In the genomic region with DNA sequence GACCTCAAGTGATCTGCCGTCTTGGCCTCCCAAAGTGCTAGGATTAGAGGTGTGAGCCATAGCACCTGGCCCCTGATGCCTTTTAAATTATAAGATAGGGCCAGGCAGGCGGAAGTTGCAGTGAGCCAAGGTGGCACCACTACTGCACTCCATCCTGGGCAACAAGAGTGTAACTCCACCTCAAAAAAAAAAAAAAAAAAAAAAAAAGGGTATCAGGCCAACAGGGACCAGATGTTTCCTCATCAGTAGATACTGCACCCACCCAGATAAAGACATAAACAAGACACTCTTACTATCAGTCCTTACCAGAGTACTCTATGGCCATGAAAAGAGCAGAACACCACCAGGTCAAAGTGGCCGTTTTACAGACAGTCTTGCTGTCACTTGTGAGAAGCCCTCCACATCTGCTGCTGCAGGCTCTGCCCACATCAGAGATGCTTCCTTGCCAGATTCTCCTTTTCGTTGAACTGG, we compare ENCODE assay signal across 9 cellular contexts. TPM values are rescaled to one million over a fixed set of nuclear protein-coding genes. Genes with fewer than 3 reads are reported as not detected.
DNase-seq lines count a peak whose midpoint lies in the region; ATAC-seq and TF ChIP-seq lines count a peak whose summit lies in the region.
"Had no signal": no experiment of that assay in that cellular context is flagged by ENCODE, and none has a peak within 500 bp of the region (broad histone marks: within the 10 kb centered on the region; RNA-seq: fewer than 3 reads in every experiment).

No MANE protein-coding gene starts in this region.

- peaks cover 30% of the 10 kb centered on the region for H3K36me3 Mint-ChIP-seq in activated CD4-positive, alpha-beta T cell treated with anti-CD3 and anti-CD28 coated beads, Interleukin-2, amount 10 ng/mL, durations not matched to agents 7 days and 5 days (ENCODE audit: low read depth)
- H3K36me3 Mint-ChIP-seq in neural crest cell (ENCODE audit: low read depth): peaks cover 10% of the 10 kb centered on the region

- CTCF ChIA-PET in activated CD4-positive, alpha-beta T cell treated with anti-CD3 and anti-CD28 coated beads, Interleukin-2, amount 10 ng/mL, durations not matched to agents 7 days and 5 days (lab: Charles Lee): no interaction called here

- TF ChIP-seq CTCF in neural crest cell (conservative IDR thresholded peaks at IDR 0.05): no peak

- H3K4me3 Mint-ChIP-seq in activated CD4-positive, alpha-beta T cell treated with anti-CD3 and anti-CD28 coated beads, Interleukin-2, amount 10 ng/mL, durations not matched to agents 7 days and 5 days: peak overlapping the region; percentile 63
- peak overlapping the region; percentile 97 for H3K4me3 Mint-ChIP-seq in neural crest cell

- no peak for DNase-seq in activated CD4-positive, alpha-beta T cell treated with anti-CD3 and anti-CD28 coated beads, Interleukin-2, amount 10 ng/mL, durations not matched to agents 7 days and 5 days
- DNase-seq in activated CD4-positive, alpha-beta T cell treated with anti-CD3 and anti-CD28 coated beads, Interleukin-2, amount 50 U/mL, for 1 hour: no peak
- DNase-seq in SK-N-MC (ENCODE audit: low read depth, low spot score): no peak
- no peak for DNase-seq in neural crest cell (ENCODE audit: low read depth, low spot score)
- DNase-seq in kidney glomerular epithelial cell (lab: John Stamatoyannopoulos, UW): no peak
- DNase-seq: activated CD4-positive, alpha-beta T cell treated with anti-CD3 and anti-CD28 coated beads for 4 hours; AML-193; NCI-H1092 treated with DMSO at 0.1 percent for 48 hours had no signal

- no peaks in the 10 kb centered on the region for H3K9me3 Mint-ChIP-seq in activated CD4-positive, alpha-beta T cell treated with anti-CD3 and anti-CD28 coated beads, Interleukin-2, amount 10 ng/mL, durations not matched to agents 7 days and 5 days
- no peaks in the 10 kb centered on the region for H3K9me3 Mint-ChIP-seq in neural crest cell

- H3K36me3 ChIP-seq in SK-N-MC (ENCODE audit: insufficient read depth, low read length): peaks cover 8% of the 10 kb centered on the region; the same call in 1 of the 2 replicates

- no peaks in the 10 kb centered on the region for H3K27me3 Mint-ChIP-seq in activated CD4-positive, alpha-beta T cell treated with anti-CD3 and anti-CD28 coated beads, Interleukin-2, amount 10 ng/mL, durations not matched to agents 7 days and 5 days
- no peaks in the 10 kb centered on the region for H3K27me3 Mint-ChIP-seq in neural crest cell (ENCODE audit: low read depth)

- no peaks in the 10 kb centered on the region for H3K9me3 ChIP-seq in SK-N-MC (ENCODE audit: low read depth, low read length)

- no peak for ATAC-seq in HG02973 (IDR thresholded peaks at IDR 0.05; ENCODE audit: unreplicated experiment)

- H3K9ac ChIP-seq in SK-N-MC (ENCODE audit: insufficient read length): no peak overlapping the region

- peaks cover 30% of the 10 kb centered on the region for H3K4me1 Mint-ChIP-seq in activated CD4-positive, alpha-beta T cell treated with anti-CD3 and anti-CD28 coated beads, Interleukin-2, amount 10 ng/mL, durations not matched to agents 7 days and 5 days
- peaks cover 28% of the 10 kb centered on the region for H3K4me1 Mint-ChIP-seq in neural crest cell

- peak overlapping the region; percentile 97 for H3K4me3 ChIP-seq in SK-N-MC

- POLR2A ChIA-PET in activated CD4-positive, alpha-beta T cell treated with anti-CD3 and anti-CD28 coated beads, Interleukin-2, amount 10 ng/mL, durations not matched to agents 7 days and 5 days (lab: Charles Lee): no interaction called here

- peak overlapping the region; percentile 10 for H3K27ac Mint-ChIP-seq in activated CD4-positive, alpha-beta T cell treated with anti-CD3 and anti-CD28 coated beads, Interleukin-2, amount 10 ng/mL, durations not matched to agents 7 days and 5 days
- no peak overlapping the region for H3K27ac Mint-ChIP-seq in neural crest cell (ENCODE audit: unreplicated experiment)

- H3K27ac ChIP-seq in SK-N-MC: peak overlapping the region; percentile 76; the same call in 1 of the 2 replicates

RNA-seq across cellular contexts. Expression of a gene that starts 3.3 kb away (rescaled TPM):
- total RNA-seq in activated CD4-positive, alpha-beta T cell treated with anti-CD3 and anti-CD28 coated beads, Interleukin-2, amount 10 ng/mL, durations not matched to agents 7 days and 5 days: 10 to 100 TPM; 67.5 to 68.3 TPM
- 61.0 and 61.5 TPM in 2 replicates for total RNA-seq in neural crest cell

RNA-seq across cellular contexts. Expression of a gene that starts 3.6 kb away (rescaled TPM):
- total RNA-seq in activated CD4-positive, alpha-beta T cell treated with anti-CD3 and anti-CD28 coated beads, Interleukin-2, amount 10 ng/mL, durations not matched to agents 7 days and 5 days: 10 to 100 TPM; 84.0 to 89.8 TPM
- total RNA-seq in neural crest cell: 54.8 and 60.4 TPM in 2 replicates

RNA-seq across cellular contexts. Expression of a gene that starts 34.2 kb away (rescaled TPM):
- 10 to 100 TPM; 11.5 to 12.5 TPM for total RNA-seq in activated CD4-positive, alpha-beta T cell treated with anti-CD3 and anti-CD28 coated beads, Interleukin-2, amount 10 ng/mL, durations not matched to agents 7 days and 5 days
- 23.0 and 23.1 TPM in 2 replicates for total RNA-seq in neural crest cell

RNA-seq across cellular contexts. Expression of a gene that starts 35.0 kb away (rescaled TPM):
- 100 to 1,000 TPM in 1 of 2 experiments, 10 to 100 TPM in 1; 94.5 to 118 TPM for total RNA-seq in activated CD4-positive, alpha-beta T cell treated with anti-CD3 and anti-CD28 coated beads, Interleukin-2, amount 10 ng/mL, durations not matched to agents 7 days and 5 days
- total RNA-seq in neural crest cell: 142 and 153 TPM in 2 replicates
